In the genomic region with DNA sequence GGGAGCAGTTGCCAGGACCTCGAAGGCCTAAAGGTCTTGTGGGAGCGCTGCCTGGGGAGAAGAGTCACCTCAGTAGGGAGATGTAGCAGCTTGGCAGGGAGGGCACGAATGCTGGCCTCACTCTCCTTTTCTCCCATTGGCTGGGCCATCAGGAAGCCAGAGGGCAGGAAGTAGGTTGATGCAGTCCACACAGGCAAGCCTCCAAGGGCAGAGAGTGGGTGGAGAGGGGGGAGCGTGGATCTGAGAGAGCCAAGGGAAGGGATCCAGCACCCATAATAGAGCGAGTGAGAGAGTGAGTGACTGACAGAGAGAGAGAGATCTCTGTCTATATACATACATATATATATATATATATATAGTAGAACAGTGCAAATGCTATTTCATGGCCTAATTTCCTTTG, we compare ENCODE assay signal across 13 cellular contexts.
A peak's percentile ranks its signal among the peaks of the same experiment; 100 is the strongest.
DNase-seq lines count a peak whose midpoint lies in the region; ATAC-seq and TF ChIP-seq lines count a peak whose summit lies in the region.
"Had no signal": no experiment of that assay in that cellular context is flagged by ENCODE, and none has a peak within 500 bp of the region (broad histone marks: within the 10 kb centered on the region; RNA-seq: fewer than 3 reads in every experiment).

No MANE protein-coding gene starts in this region.

- H3K4me3 ChIP-seq in BLaER1 (no peak overlapping the region), DND-41 (ENCODE audit: low read depth in 1 of 2, low read length in 2 of 2) (no peak overlapping the region), esophagus squamous epithelium (no peak overlapping the region), coronary artery (no peak overlapping the region)
- H3K4me3 ChIP-seq: GM23338 had no signal

- H4K20me1 ChIP-seq in BLaER1: no peaks in the 10 kb centered on the region
- no peaks in the 10 kb centered on the region for H4K20me1 ChIP-seq in DND-41 (ENCODE audit: insufficient read depth, low read length)

- peak; percentile 54; the same call in 1 of the 3 replicates for ATAC-seq in DND-41 (ENCODE audit: insufficient read depth, low read depth)
- peak; percentile 79 for ATAC-seq in left ventricle myocardium superior
- no peak for ATAC-seq in HG03108 (IDR thresholded peaks at IDR 0.05; ENCODE audit: unreplicated experiment)
- ATAC-seq: GM23338 had no signal

- H3K4me2 ChIP-seq in BLaER1 (peak overlapping the region; percentile 20; the same call in 1 of the 2 replicates), DND-41 (ENCODE audit: insufficient read depth, low read length) (no peak overlapping the region)
- H3K4me2 ChIP-seq: GM23338 had no signal

- TF ChIP-seq POLR2A in esophagus squamous epithelium (IDR thresholded peaks at IDR 0.05): no peak

- no peak overlapping the region for H2AFZ ChIP-seq in DND-41 (ENCODE audit: low read depth, low read length)
- H2AFZ ChIP-seq: GM23338 had no signal

- H3K4me1 ChIP-seq in BLaER1: peaks cover 45% of the 10 kb centered on the region
- no peaks in the 10 kb centered on the region for H3K4me1 ChIP-seq in DND-41 (ENCODE audit: insufficient read depth, low read length)
- peaks cover 21 to 77% (median 37%) of the 10 kb centered on the region in 3 donors for H3K4me1 ChIP-seq in esophagus squamous epithelium
- H3K4me1 ChIP-seq: Caco-2 had no signal

- H3K27ac ChIP-seq in BLaER1 (no peak overlapping the region), DND-41 (ENCODE audit: low read length) (no peak overlapping the region), esophagus squamous epithelium (peak overlapping the region; percentile 9 to 90 (median 78)), coronary artery (no peak overlapping the region)

- H3K9ac ChIP-seq in BLaER1 (no peak overlapping the region), DND-41 (ENCODE audit: low read depth, low read length) (no peak overlapping the region)

- 44 to 57% methylated on average over 5 of the region's 5 CpGs for WGBS in esophagus squamous epithelium, 2 donors

- H3K27me3 ChIP-seq in BLaER1 (no peaks in the 10 kb centered on the region), DND-41 (ENCODE audit: insufficient read depth, low read length, poor library complexity) (peaks cover 3% of the 10 kb centered on the region), esophagus squamous epithelium (no peaks in the 10 kb centered on the region)

- H3K79me2 ChIP-seq in DND-41 (ENCODE audit: insufficient read depth, low read length): no peaks in the 10 kb centered on the region

- intact Hi-C loops in esophagus squamous epithelium (cut with DNase I): no loop called here
- intact Hi-C loops in left ventricle myocardium superior (cut with micrococcal nuclease): no loop called here

- no peak for DNase-seq in DND-41
- DNase-seq in esophagus squamous epithelium (lab: John Stamatoyannopoulos, UW): no peak
- no peak for DNase-seq in left ventricle myocardium superior
- no peak for DNase-seq in activated naive CD4-positive, alpha-beta T cell treated with Interleukin-2 at 50 U/mL for 16 hours
- DNase-seq in coronary artery (ENCODE audit: low spot score): no peak
- DNase-seq in NCI-H2171 treated with DMSO at 0.1 percent for 48 hours (lab: John Stamatoyannopoulos, UW): no peak
- DNase-seq: Caco-2; CD8-positive, alpha-beta memory T cell; GF-D8; H9 had no signal

- TF ChIP-seq CTCF in DND-41 (IDR thresholded peaks at IDR 0.05; ENCODE audit: borderline replicate concordance, extremely low read depth, low read length, poor library complexity, severe bottlenecking): no peak
- TF ChIP-seq CTCF in esophagus squamous epithelium (IDR thresholded peaks at IDR 0.05): no peak
- no peak for TF ChIP-seq CTCF in coronary artery (IDR thresholded peaks at IDR 0.05)

- no peaks in the 10 kb centered on the region for H3K9me3 ChIP-seq in BLaER1
- H3K9me3 ChIP-seq in DND-41 (ENCODE audit: insufficient read depth, low read length, severe bottlenecking): no peaks in the 10 kb centered on the region
- H3K9me3 ChIP-seq in esophagus squamous epithelium: no peaks in the 10 kb centered on the region
- H3K9me3 ChIP-seq: Caco-2 had no signal

- no peaks in the 10 kb centered on the region for H3K36me3 ChIP-seq in BLaER1
- no peaks in the 10 kb centered on the region for H3K36me3 ChIP-seq in DND-41 (ENCODE audit: insufficient read depth, low read length)
- H3K36me3 ChIP-seq in esophagus squamous epithelium: no peaks in the 10 kb centered on the region

Comparison
In these comparisons a context has a peak if more than half of its experiments do, and no peak if none do; other contexts are left out.
1. H3K27ac ChIP-seq: peak in esophagus squamous epithelium (4 of 4); none in BLaER1 (single experiment), DND-41 (single experiment) and coronary artery (0 of 2).